11 cellular contexts compared by ENCODE assay signal in the genomic region with DNA sequence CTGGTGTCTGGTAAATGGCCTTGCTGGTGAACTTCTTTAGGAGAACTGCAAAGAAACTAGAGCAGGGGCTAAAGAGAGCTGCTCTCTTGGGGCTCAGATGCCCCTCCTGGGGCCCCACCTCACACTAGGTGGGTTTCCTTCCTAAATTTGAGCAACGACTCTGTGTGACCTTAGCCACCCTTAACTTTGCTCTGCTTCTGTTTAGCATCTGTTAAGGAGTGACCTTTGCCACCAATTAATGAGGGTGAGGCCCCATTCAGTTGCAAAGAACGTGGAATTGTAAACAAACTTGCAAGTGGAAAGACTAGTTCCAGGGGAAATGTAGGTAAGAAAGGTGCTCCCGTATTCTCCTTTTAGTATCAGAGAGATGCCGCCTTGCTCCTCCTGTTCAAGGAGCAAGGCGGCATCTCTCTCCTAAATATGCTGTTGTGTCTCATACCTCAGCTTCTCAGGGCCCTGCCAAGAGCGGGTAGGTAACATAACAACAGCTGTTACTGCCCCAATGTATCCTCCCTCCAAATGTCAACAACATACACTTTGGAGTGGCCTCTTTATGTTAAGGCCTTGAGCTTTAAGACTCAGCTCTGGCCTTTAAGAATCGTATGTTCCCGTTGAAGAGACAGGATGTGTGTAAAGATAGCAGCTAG.
DNase-seq lines count a peak whose midpoint lies in the region; ATAC-seq, FAIRE-seq and TF ChIP-seq lines count a peak whose summit lies in the region.
"Had no signal": no experiment of that assay in that cellular context is flagged by ENCODE, and none has a peak within 500 bp of the region (broad histone marks: within the 10 kb centered on the region; RNA-seq: fewer than 3 reads in every experiment).

No MANE protein-coding gene starts in this region.

- peaks cover 45% of the 10 kb centered on the region for H3F3A ChIP-seq in PC-9 (ENCODE audit: insufficient read depth, low read depth)

- peaks cover 4 to 5% of the 10 kb centered on the region in 2 donors for H3K36me3 Mint-ChIP-seq in activated T-cell treated with anti-CD3 and anti-CD28 coated beads, Interleukin-2, amount 50 U/mL, for 72 hours (ENCODE audit: insufficient read depth in 2 of 2)
- H3K36me3 Mint-ChIP-seq: CD4-positive, alpha-beta memory T cell had no signal

- peak overlapping the region; percentile 75 for H3K4me2 ChIP-seq in PC-9

- H3K9me2 ChIP-seq in PC-9 (ENCODE audit: insufficient read depth): no peaks in the 10 kb centered on the region

- H3K4me1 ChIP-seq in PC-9 (replicated peaks; ENCODE audit: insufficient read depth) (peaks cover 66% of the 10 kb centered on the region), iPS DF 6.9 (ENCODE audit: control insufficient read depth, insufficient read depth, low read length) (peaks cover 8% of the 10 kb centered on the region), suprapubic skin (peaks cover 53% of the 10 kb centered on the region)

- H3K4me3 Mint-ChIP-seq in activated T-cell treated with anti-CD3 and anti-CD28 coated beads, Interleukin-2, amount 50 U/mL, for 72 hours: peak overlapping the region; percentile 19 to 37
- H3K4me3 Mint-ChIP-seq: CD4-positive, alpha-beta memory T cell had no signal

- no peak for TF ChIP-seq POLR2A in suprapubic skin (IDR thresholded peaks at IDR 0.05)

- H3K4me3 ChIP-seq in PC-9: peak overlapping the region; percentile 23; the same call in 1 of the 2 replicates
- H3K4me3 ChIP-seq in iPS DF 6.9 (ENCODE audit: low read length): no peak overlapping the region
- no peak overlapping the region for H3K4me3 ChIP-seq in suprapubic skin

- no peaks in the 10 kb centered on the region for H3K27me3 Mint-ChIP-seq in activated T-cell treated with anti-CD3 and anti-CD28 coated beads, Interleukin-2, amount 50 U/mL, for 72 hours (ENCODE audit: low read depth)
- H3K27me3 Mint-ChIP-seq: CD4-positive, alpha-beta memory T cell had no signal

- intact Hi-C loops in PC-9 (cut with micrococcal nuclease; ENCODE audit: unreplicated experiment): loop anchor here (1.0 kb wide), 1 partner anchor 21 kb away; no protein-coding TSS in a partner anchor

- WGBS in iPS DF 6.9 (ENCODE audit: insufficient coverage, insufficient read length): no CpG with 5 or more reads among the region's 8 CpGs
- WGBS in suprapubic skin: 46% methylated on average over 8 of the region's 8 CpGs

- H3K27ac ChIP-seq in PC-9 (peak overlapping the region; percentile 92), iPS DF 6.9 (ENCODE audit: low read length) (no peak overlapping the region), suprapubic skin (peak overlapping the region; percentile 77)

- POLR2A ChIA-PET in PC-9 (lab: Charles Lee; ENCODE audit: unreplicated experiment): no interaction called here

- no peaks in the 10 kb centered on the region for H4K20me1 ChIP-seq in PC-9 (ENCODE audit: insufficient read depth)

- H3K36me3 ChIP-seq in PC-9 (ENCODE audit: low read depth) (no peaks in the 10 kb centered on the region), iPS DF 6.9 (ENCODE audit: control insufficient read depth, insufficient read depth, low read length) (no peaks in the 10 kb centered on the region), suprapubic skin (no peaks in the 10 kb centered on the region)

- H3K27me3 ChIP-seq in PC-9 (ENCODE audit: insufficient read depth, low read depth) (no peaks in the 10 kb centered on the region), iPS DF 6.9 (ENCODE audit: control insufficient read depth, insufficient read depth, low read length) (peaks cover 26% of the 10 kb centered on the region), suprapubic skin (no peaks in the 10 kb centered on the region)

- no peak for TF ChIP-seq EP300 in suprapubic skin (IDR thresholded peaks at IDR 0.05)

- H3K9me3 Mint-ChIP-seq in activated T-cell treated with anti-CD3 and anti-CD28 coated beads, Interleukin-2, amount 50 U/mL, for 72 hours: no peaks in the 10 kb centered on the region
- H3K9me3 Mint-ChIP-seq: CD4-positive, alpha-beta memory T cell had no signal

- peaks cover 61% of the 10 kb centered on the region for H3K4me1 Mint-ChIP-seq in activated T-cell treated with anti-CD3 and anti-CD28 coated beads, Interleukin-2, amount 50 U/mL, for 72 hours (ENCODE audit: low read depth)

- CTCF ChIA-PET in PC-9 (lab: Charles Lee): no interaction called here

- no peak overlapping the region for H3K27ac Mint-ChIP-seq in activated T-cell treated with anti-CD3 and anti-CD28 coated beads, Interleukin-2, amount 50 U/mL, for 72 hours
- H3K27ac Mint-ChIP-seq: CD4-positive, alpha-beta memory T cell had no signal

- TF ChIP-seq CTCF in PC-9 (conservative IDR thresholded peaks at IDR 0.05): no peak
- no peak for TF ChIP-seq CTCF in suprapubic skin (IDR thresholded peaks at IDR 0.05)

- 0 out of 2 replicates have a peak, but pooled peaks cover 3% of the 10 kb centered on the region for H3K9me3 ChIP-seq in PC-9 (ENCODE audit: insufficient read depth, low read depth)
- no peaks in the 10 kb centered on the region for H3K9me3 ChIP-seq in iPS DF 6.9 (ENCODE audit: control insufficient read depth, insufficient read depth, low read length)
- no peaks in the 10 kb centered on the region for H3K9me3 ChIP-seq in suprapubic skin

- DNase-seq in activated T-cell treated with anti-CD3 and anti-CD28 coated beads, Interleukin-2, amount 50 U/mL, for 72 hours: no peak
- DNase-seq in activated T-cell treated with anti-CD3 and anti-CD28 coated beads, Interleukin-2, amount 50 U/mL, for 1 hour: no peak
- DNase-seq in PC-9: peak; percentile 23 to 94
- DNase-seq in iPS DF 6.9 (ENCODE audit: low read depth, low spot score): peak; percentile 43
- DNase-seq in suprapubic skin (ENCODE audit: low spot score in 2 of 2): no peak
- no peak for DNase-seq in frontal cortex (ENCODE audit: low spot score in 2 of 2)
- no peak for DNase-seq in pons (ENCODE audit: low spot score)
- DNase-seq: CD4-positive, alpha-beta memory T cell; left cardiac atrium; NCI-H1417 treated with DMSO at 0.1 percent for 48 hours had no signal

- no peak for ATAC-seq in activated T-cell treated with anti-CD3 and anti-CD28 coated beads, Interleukin-2, amount 50 U/mL, for 72 hours (replicated peaks in 1 of 2)
- ATAC-seq in HG02840 (IDR thresholded peaks at IDR 0.05; ENCODE audit: low FRiP score, unreplicated experiment): no peak

- peak overlapping the region; percentile 70 for H2AFZ ChIP-seq in PC-9

- no peaks in the 10 kb centered on the region for H3K79me2 ChIP-seq in PC-9 (ENCODE audit: low read depth)

- no TSS peak for BruUV-seq in PC-9 (replicated peaks; lab: Mats Ljungman, UMichigan)

- FAIRE-seq in frontal cortex (lab: Jason Lieb, UNC): no peak

Comparison
In these comparisons a context has a peak if more than half of its experiments do, and no peak if none do; other contexts are left out.
1. DNase-seq: peak in PC-9 (2 of 2) and iPS DF 6.9 (single experiment); none in activated T-cell treated with anti-CD3 and anti-CD28 coated beads, Interleukin-2, amount 50 U/mL, for 72 hours (0 of 2), activated T-cell treated with anti-CD3 and anti-CD28 coated beads, Interleukin-2, amount 50 U/mL, for 1 hour (single experiment), suprapubic skin (0 of 2), frontal cortex (0 of 2) and pons (single experiment).